ENCODE assay signal across 10 cellular contexts in genomic region chr22:19173047-19174035, GRCh38. TPM values are rescaled to one million over a fixed set of nuclear protein-coding genes. Genes with fewer than 3 reads are reported as not detected.
DNase-seq lines count a peak whose midpoint lies in the region; ATAC-seq and TF ChIP-seq lines count a peak whose summit lies in the region.
"Had no signal": no experiment of that assay in that cellular context is flagged by ENCODE, and none has a peak within 500 bp of the region (broad histone marks: within the 10 kb centered on the region; RNA-seq: fewer than 3 reads in every experiment).

No MANE protein-coding gene starts in this region.

- H3K36me3 ChIP-seq in PC-9 (ENCODE audit: low read depth): 0 out of 2 replicates have a peak, but pooled peaks cover 7% of the 10 kb centered on the region
- H3K36me3 ChIP-seq in gastrocnemius medialis: peaks cover 0 to 9% of the 10 kb centered on the region in 2 donors

- H2AFZ ChIP-seq in PC-9: no peak overlapping the region

- no peaks in the 10 kb centered on the region for H3K9me3 ChIP-seq in PC-9 (ENCODE audit: insufficient read depth, low read depth)
- no peaks in the 10 kb centered on the region for H3K9me3 ChIP-seq in gastrocnemius medialis

- TF ChIP-seq POLR2A in gastrocnemius medialis (IDR thresholded peaks at IDR 0.05): no peak

- H3K4me2 ChIP-seq in PC-9: peak overlapping the region; percentile 97

- DNase-seq in NCI-H2196 (lab: John Stamatoyannopoulos, UW; ENCODE audit: unreplicated experiment): peak; percentile 27
- DNase-seq in NCI-H2196 treated with DMSO at 0.1 percent for 48 hours (lab: John Stamatoyannopoulos, UW; ENCODE audit: unreplicated experiment): no peak
- DNase-seq in PC-9: peak in 1 of 2 experiments; percentile 50
- DNase-seq in epithelial cell of proximal tubule (ENCODE audit: low read depth): no peak
- DNase-seq in gastrocnemius medialis: no peak
- DNase-seq in NK-92 (lab: John Stamatoyannopoulos, UW; ENCODE audit: unreplicated experiment): no peak
- DNase-seq: stimulated activated CD4-positive, alpha-beta T cell treated with anti-CD3 and anti-CD28 coated beads, Interleukin-4, amount 100 ng/mL, for 24 hours had no signal

- intact Hi-C loops in PC-9 (cut with micrococcal nuclease; ENCODE audit: unreplicated experiment) (no loop called here), gastrocnemius medialis (cut with DNase I; ENCODE audit: low total_unique reads) (no loop called here)

- H3F3A ChIP-seq in PC-9 (ENCODE audit: insufficient read depth, low read depth): peaks cover 33% of the 10 kb centered on the region; the same call in 1 of the 2 replicates

- H3K79me2 ChIP-seq in PC-9 (ENCODE audit: low read depth): peaks cover 68% of the 10 kb centered on the region

- H3K27ac ChIP-seq in PC-9: no peak overlapping the region
- H3K27ac ChIP-seq in gastrocnemius medialis: peak overlapping the region; percentile 92 to 97 (median 93)

- H3K4me1 ChIP-seq in PC-9 (replicated peaks; ENCODE audit: insufficient read depth) (peaks cover 32% of the 10 kb centered on the region), gastrocnemius medialis (peaks cover 47 to 63% of the 10 kb centered on the region in 2 donors)

- POLR2A ChIA-PET in PC-9 (lab: Charles Lee; ENCODE audit: unreplicated experiment): interaction anchor here (0.6 to 0.7 kb wide), 3 partner anchors 37 to 1544 kb away, joined by 3 to 9 read pairs (median 3); no protein-coding TSS in a partner anchor

- TF ChIP-seq CTCF in PC-9 (conservative IDR thresholded peaks at IDR 0.05): no peak
- no peak for TF ChIP-seq CTCF in epithelial cell of proximal tubule (conservative IDR thresholded peaks at IDR 0.05; ENCODE audit: low read depth, low read length)
- no peak for TF ChIP-seq CTCF in gastrocnemius medialis (IDR thresholded peaks at IDR 0.05 in 4 of 5, conservative IDR thresholded peaks at IDR 0.05 in 1 of 5)

- peaks cover 41% of the 10 kb centered on the region for H4K20me1 ChIP-seq in PC-9 (ENCODE audit: insufficient read depth)

- BruUV-seq in PC-9 (replicated peaks; lab: Mats Ljungman, UMichigan): no TSS peak

- CTCF ChIA-PET in PC-9 (lab: Charles Lee): no interaction called here

- H3K4me3 ChIP-seq in PC-9: peak overlapping the region; percentile 95
- H3K4me3 ChIP-seq in epithelial cell of proximal tubule (ENCODE audit: low read depth, low read length): peak overlapping the region; percentile 99
- peak overlapping the region in 1 of 4 donors; percentile 92 for H3K4me3 ChIP-seq in gastrocnemius medialis

- in situ Hi-C loops in gastrocnemius medialis (cut with MboI; ENCODE audit: low sequenced_read_pairs in 4 of 4): no loop called here

- ATAC-seq in gastrocnemius medialis (no peak), GM21381 (IDR thresholded peaks at IDR 0.05; ENCODE audit: unreplicated experiment) (no peak), GM21529 (IDR thresholded peaks at IDR 0.05; ENCODE audit: unreplicated experiment) (no peak)

- H3K9me2 ChIP-seq in PC-9 (ENCODE audit: insufficient read depth): no peaks in the 10 kb centered on the region

- H3K27me3 ChIP-seq in PC-9 (ENCODE audit: insufficient read depth, low read depth) (no peaks in the 10 kb centered on the region; the same call in 1 of the 2 replicates), gastrocnemius medialis (peaks cover 7 to 13% (median 13%) of the 10 kb centered on the region in 3 donors)

RNA-seq across cellular contexts. Expression of gene SLC25A1, which starts 5.2 kb away (rescaled TPM):
- total RNA-seq in PC-9 (2021) (79.1 and 79.9 TPM in 2 replicates), epithelial cell of proximal tubule (168 and 211 TPM in 2 replicates), gastrocnemius medialis (10 to 100 TPM; 10.5 to 16.6 (median 13.5) TPM)

RNA-seq across cellular contexts. Expression of gene GSC2, which starts 23.2 kb away (rescaled TPM):
- total RNA-seq in PC-9 (2021): not detected in 2 replicates
- not detected in 2 replicates for total RNA-seq in epithelial cell of proximal tubule
- total RNA-seq in gastrocnemius medialis: not detected
- total RNA-seq: A172 had no signal

RNA-seq across cellular contexts. Expression of gene ESS2, which starts 28.9 kb away (rescaled TPM):
- total RNA-seq in PC-9 (2021): 10.3 and 14.6 TPM in 2 replicates
- 17.5 and 25.7 TPM in 2 replicates for total RNA-seq in epithelial cell of proximal tubule
- 10 to 100 TPM in 2 of 4 donors, 1 to 10 TPM in 2; 7.5 to 25.3 (median 12.0) TPM for total RNA-seq in gastrocnemius medialis

RNA-seq across cellular contexts. Expression of gene TSSK2, which starts 42.2 kb away (rescaled TPM):
- total RNA-seq in PC-9 (2021): not detected in 2 replicates
- not detected in 2 replicates for total RNA-seq in epithelial cell of proximal tubule
- total RNA-seq in gastrocnemius medialis: under 1 TPM in 3 of 4 donors, not detected in 1; 0.19 to 0.33 (median 0.25) TPM
- total RNA-seq: A172 had no signal

RNA-seq across cellular contexts. Expression of gene DGCR2, which starts 51.1 kb away (rescaled TPM):
- total RNA-seq in PC-9 (2021): 35.1 and 37.6 TPM in 2 replicates
- 44.8 and 51.7 TPM in 2 replicates for total RNA-seq in epithelial cell of proximal tubule
- total RNA-seq in gastrocnemius medialis: 10 to 100 TPM; 30.0 to 72.7 (median 43.5) TPM
